In the genomic region with DNA sequence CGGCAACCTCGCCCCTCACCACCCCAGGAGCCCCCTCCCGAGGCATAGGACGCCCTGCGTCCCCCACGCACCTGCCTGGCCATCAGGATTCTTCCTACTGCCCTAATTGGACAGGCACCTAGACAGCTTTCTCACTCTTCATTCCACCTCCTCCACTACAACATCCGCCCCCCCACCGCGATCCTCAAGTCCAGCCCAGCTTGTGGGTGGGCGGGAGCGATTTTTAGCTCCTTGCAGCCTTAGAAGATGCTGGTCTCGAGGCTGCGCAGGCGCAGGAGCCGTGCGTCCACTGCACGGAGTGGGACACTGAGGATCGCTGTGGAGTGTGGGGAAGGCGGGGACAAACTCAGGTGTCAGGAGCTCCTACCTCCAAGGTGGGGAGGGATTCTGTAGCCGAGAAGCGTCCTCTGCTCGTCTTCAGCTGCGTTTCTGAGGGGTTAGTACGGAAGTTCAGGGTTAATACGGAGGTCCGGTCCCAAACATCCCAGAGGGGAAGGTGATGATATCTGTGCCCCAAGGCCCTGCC, we compare ENCODE assay signal across 8 cellular contexts. TPM values are rescaled to one million over a fixed set of nuclear protein-coding genes. Genes with fewer than 3 reads are reported as not detected.
DNase-seq lines count a peak whose midpoint lies in the region; ATAC-seq and TF ChIP-seq lines count a peak whose summit lies in the region.

TSS of gene RTBDN (minus strand) at position 162 of the 526 bp plus-strand sequence. CDS start 4,600 bp downstream, outside the sequence.

- intact Hi-C loops in activated naive CD4-positive, alpha-beta T cell treated with anti-CD3 and anti-CD28 coated beads for 36 hours (cut with micrococcal nuclease): no loop called here

- WGBS in tibial nerve, 2 donors: 6 to 7% methylated on average over 26 of the region's 26 CpGs

- H3K36me3 Mint-ChIP-seq in activated naive CD4-positive, alpha-beta T cell treated with anti-CD3 and anti-CD28 coated beads, Interleukin-2, amount 50 U/mL, for 24 hours: peaks cover 2% of the 10 kb centered on the region
- H3K36me3 Mint-ChIP-seq in activated naive CD4-positive, alpha-beta T cell treated with anti-CD3 and anti-CD28 coated beads for 36 hours (ENCODE audit: low read depth): no peaks in the 10 kb centered on the region

- TF ChIP-seq EP300 in tibial nerve (IDR thresholded peaks at IDR 0.05): no peak

- peak within 1 kb of the TSS; percentile 67 for H3K4me3 Mint-ChIP-seq in activated naive CD4-positive, alpha-beta T cell treated with anti-CD3 and anti-CD28 coated beads, Interleukin-2, amount 50 U/mL, for 24 hours
- H3K4me3 Mint-ChIP-seq in activated naive CD4-positive, alpha-beta T cell treated with anti-CD3 and anti-CD28 coated beads for 36 hours: no peak within 1 kb of the TSS

- H3K27ac Mint-ChIP-seq in activated naive CD4-positive, alpha-beta T cell treated with anti-CD3 and anti-CD28 coated beads, Interleukin-2, amount 50 U/mL, for 24 hours: peak within 1 kb of the TSS; percentile 62
- no peak within 1 kb of the TSS for H3K27ac Mint-ChIP-seq in activated naive CD4-positive, alpha-beta T cell treated with anti-CD3 and anti-CD28 coated beads for 36 hours

- ATAC-seq in HG02885 (IDR thresholded peaks at IDR 0.05; ENCODE audit: poor library complexity, unreplicated experiment): no peak

- DNase-seq in activated naive CD4-positive, alpha-beta T cell treated with anti-CD3 and anti-CD28 coated beads for 36 hours: no peak
- DNase-seq in tibial nerve (ENCODE audit: low spot score in 2 of 2): no peak
- DNase-seq in COLO829 (ENCODE audit: low spot score): no peak
- DNase-seq in SIG-M5 (lab: John Stamatoyannopoulos, UW): no peak

- H3K4me3 ChIP-seq in iPS-15b (ENCODE audit: low read depth, low read length) (peak within 1 kb of the TSS; percentile 77), tibial nerve (peak within 1 kb of the TSS in 3 of 4 donors; percentile 4 to 47 (median 32))

- TF ChIP-seq POLR2A in tibial nerve (IDR thresholded peaks at IDR 0.05): no peak

- peaks cover 41% of the 10 kb centered on the region for H3K4me1 Mint-ChIP-seq in activated naive CD4-positive, alpha-beta T cell treated with anti-CD3 and anti-CD28 coated beads, Interleukin-2, amount 50 U/mL, for 24 hours
- peaks cover 24% of the 10 kb centered on the region for H3K4me1 Mint-ChIP-seq in activated naive CD4-positive, alpha-beta T cell treated with anti-CD3 and anti-CD28 coated beads for 36 hours (ENCODE audit: low read depth)

- no peaks in the 10 kb centered on the region for H3K9me3 ChIP-seq in iPS-15b (ENCODE audit: control insufficient read depth, insufficient read depth, low read length)
- H3K9me3 ChIP-seq in tibial nerve: no peaks in the 10 kb centered on the region

- H3K27me3 Mint-ChIP-seq in activated naive CD4-positive, alpha-beta T cell treated with anti-CD3 and anti-CD28 coated beads, Interleukin-2, amount 50 U/mL, for 24 hours: peaks cover 65% of the 10 kb centered on the region
- H3K27me3 Mint-ChIP-seq in activated naive CD4-positive, alpha-beta T cell treated with anti-CD3 and anti-CD28 coated beads for 36 hours (ENCODE audit: low read depth): peaks cover 69% of the 10 kb centered on the region

- H3K36me3 ChIP-seq in iPS-15b (ENCODE audit: control insufficient read depth, insufficient read depth, low read length): no peaks in the 10 kb centered on the region
- no peaks in the 10 kb centered on the region for H3K36me3 ChIP-seq in tibial nerve

- peaks cover 26% of the 10 kb centered on the region for H3K27me3 ChIP-seq in iPS-15b (ENCODE audit: control insufficient read depth, insufficient read depth, low read length)
- peaks cover 0 to 97% of the 10 kb centered on the region in 2 donors for H3K27me3 ChIP-seq in tibial nerve

- H3K27ac ChIP-seq in VCaP: peak within 1 kb of the TSS; percentile 58; the same call in 1 of the 2 replicates
- no peak within 1 kb of the TSS for H3K27ac ChIP-seq in tibial nerve

- H3K9ac ChIP-seq in iPS-15b (ENCODE audit: low read depth, low read length): no peak within 1 kb of the TSS

- CTCF ChIA-PET in activated naive CD4-positive, alpha-beta T cell treated with anti-CD3 and anti-CD28 coated beads for 36 hours (lab: Charles Lee): interaction anchor here (1.2 to 2.0 kb wide), 3 partner anchors 13 to 74 kb away, joined by 4 to 5 read pairs (median 4); no protein-coding TSS in a partner anchor

- no peaks in the 10 kb centered on the region for H3K9me3 Mint-ChIP-seq in activated naive CD4-positive, alpha-beta T cell treated with anti-CD3 and anti-CD28 coated beads, Interleukin-2, amount 50 U/mL, for 24 hours
- H3K9me3 Mint-ChIP-seq in activated naive CD4-positive, alpha-beta T cell treated with anti-CD3 and anti-CD28 coated beads for 36 hours: no peaks in the 10 kb centered on the region

- no peak for TF ChIP-seq CTCF in VCaP (conservative IDR thresholded peaks at IDR 0.05)
- no peak for TF ChIP-seq CTCF in tibial nerve (IDR thresholded peaks at IDR 0.05)

- H3K4me1 ChIP-seq in iPS-15b (ENCODE audit: control insufficient read depth, insufficient read depth, low read length) (peaks cover 2% of the 10 kb centered on the region), tibial nerve (peaks cover 0 to 41% (median 16%) of the 10 kb centered on the region in 4 donors)

RNA-seq across cellular contexts. Expression of gene RTBDN, which starts in this region (rescaled TPM):
- total RNA-seq in activated naive CD4-positive, alpha-beta T cell treated with anti-CD3 and anti-CD28 coated beads for 36 hours: not detected
- total RNA-seq in tibial nerve: not detected
